In genomic region chr11:31628111-31628510, GRCh38 we compare ENCODE assay signal across 13 cellular contexts.
"Had no signal": no experiment of that assay in that cellular context is flagged by ENCODE, and none has a peak within 500 bp of the region (broad histone marks: within the 10 kb centered on the region; RNA-seq: fewer than 3 reads in every experiment).

No MANE protein-coding gene starts in this region.

- ATAC-seq: activated T-cell treated with anti-CD3 and anti-CD28 coated beads, Interleukin-2, amount 50 U/mL, for 4 hours; esophagus mucosa; mucosa of descending colon; natural killer cell; sciatic nerve; stimulated activated memory B cell treated with anti-CD40 and anti-IgM and Interleukin-4, amounts not matched to agents 10 μg/mL and 1 μg/mL and 100 μg/mL, for 72 hours had no signal

- H3K4me3 ChIP-seq: mucosa of descending colon, spleen, tibial artery, uterus had no signal

- H3K27me3 ChIP-seq: brain microvascular endothelial cell, spleen, tibial artery, uterus had no signal

- H3K27ac ChIP-seq: brain microvascular endothelial cell, spleen, tibial artery, uterus had no signal

- DNase-seq: activated CD4-positive, alpha-beta memory T cell treated with anti-CD3 and anti-CD28 coated beads for 36 hours; activated gamma-delta T cell; activated T-cell treated with anti-CD3 and anti-CD28 coated beads, Interleukin-2, amount 50 U/mL, for 4 hours; brain microvascular endothelial cell; mucosa of descending colon; natural killer cell; spleen; stimulated activated CD4-positive, alpha-beta T cell treated with anti-CD3 and anti-CD28 coated beads, Interleukin-1b, Interleukin-23, amount 100 ng/mL, for 48 hours; tibial artery; uterus had no signal

- H3K9me3 ChIP-seq: mucosa of descending colon, spleen, tibial artery, uterus had no signal

- H3K36me3 ChIP-seq: brain microvascular endothelial cell, uterus had no signal
